Comparison of ENCODE assay signal across 1 cellular context in genomic region chr12:6292606-6293005, GRCh38.
TF ChIP-seq lines count a peak whose summit lies in the region.

No MANE protein-coding gene starts in this region.

TF ChIP-seq in HepG2, 621 proteins besides CTCF, POLR2A, EP300 and RAD21 (continued from another document):
- TF ChIP-seq, protein P1, sequence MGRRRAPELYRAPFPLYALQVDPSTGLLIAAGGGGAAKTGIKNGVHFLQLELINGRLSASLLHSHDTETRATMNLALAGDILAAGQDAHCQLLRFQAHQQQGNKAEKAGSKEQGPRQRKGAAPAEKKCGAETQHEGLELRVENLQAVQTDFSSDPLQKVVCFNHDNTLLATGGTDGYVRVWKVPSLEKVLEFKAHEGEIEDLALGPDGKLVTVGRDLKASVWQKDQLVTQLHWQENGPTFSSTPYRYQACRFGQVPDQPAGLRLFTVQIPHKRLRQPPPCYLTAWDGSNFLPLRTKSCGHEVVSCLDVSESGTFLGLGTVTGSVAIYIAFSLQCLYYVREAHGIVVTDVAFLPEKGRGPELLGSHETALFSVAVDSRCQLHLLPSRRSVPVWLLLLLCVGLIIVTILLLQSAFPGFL (CRISPR knock-in tag; IDR thresholded peaks at IDR 0.05): no peak
- TF ChIP-seq TCF12 (IDR thresholded peaks at IDR 0.05): no peak
- TF ChIP-seq TCF12 (CRISPR knock-in tag; IDR thresholded peaks at IDR 0.05): no peak
- TF ChIP-seq NCOR1 (IDR thresholded peaks at IDR 0.05; ENCODE audit: borderline replicate concordance, low read length): peak; percentile 89; the same call in 1 of the 2 replicates
- no peak for TF ChIP-seq FLYWCH1 (CRISPR knock-in tag; IDR thresholded peaks at IDR 0.05)
- peak; percentile 76 for TF ChIP-seq CEBPG (CRISPR knock-in tag; IDR thresholded peaks at IDR 0.05)
- no peak for TF ChIP-seq NCOA5 (CRISPR knock-in tag; IDR thresholded peaks at IDR 0.05)
- no peak for TF ChIP-seq PAXIP1 (CRISPR knock-in tag; conservative IDR thresholded peaks at IDR 0.05)
- no peak for TF ChIP-seq ZNF224 (CRISPR knock-in tag; IDR thresholded peaks at IDR 0.05)
- TF ChIP-seq ZNF431 (CRISPR knock-in tag; IDR thresholded peaks at IDR 0.05; ENCODE audit: borderline replicate concordance, low read depth): no peak
- no peak for TF ChIP-seq ZNF841 (CRISPR knock-in tag; IDR thresholded peaks at IDR 0.05; ENCODE audit: borderline replicate concordance)
- TF ChIP-seq ZNF264 (CRISPR knock-in tag; IDR thresholded peaks at IDR 0.05): no peak
- TF ChIP-seq, protein P2, sequence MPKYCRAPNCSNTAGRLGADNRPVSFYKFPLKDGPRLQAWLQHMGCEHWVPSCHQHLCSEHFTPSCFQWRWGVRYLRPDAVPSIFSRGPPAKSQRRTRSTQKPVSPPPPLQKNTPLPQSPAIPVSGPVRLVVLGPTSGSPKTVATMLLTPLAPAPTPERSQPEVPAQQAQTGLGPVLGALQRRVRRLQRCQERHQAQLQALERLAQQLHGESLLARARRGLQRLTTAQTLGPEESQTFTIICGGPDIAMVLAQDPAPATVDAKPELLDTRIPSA (CRISPR knock-in tag; IDR thresholded peaks at IDR 0.05; ENCODE audit: borderline replicate concordance): no peak
- peak; percentile 95 for TF ChIP-seq CEBPB (IDR thresholded peaks at IDR 0.05; ENCODE audit: borderline replicate concordance, low read depth, low read length)
- TF ChIP-seq, protein P3, sequence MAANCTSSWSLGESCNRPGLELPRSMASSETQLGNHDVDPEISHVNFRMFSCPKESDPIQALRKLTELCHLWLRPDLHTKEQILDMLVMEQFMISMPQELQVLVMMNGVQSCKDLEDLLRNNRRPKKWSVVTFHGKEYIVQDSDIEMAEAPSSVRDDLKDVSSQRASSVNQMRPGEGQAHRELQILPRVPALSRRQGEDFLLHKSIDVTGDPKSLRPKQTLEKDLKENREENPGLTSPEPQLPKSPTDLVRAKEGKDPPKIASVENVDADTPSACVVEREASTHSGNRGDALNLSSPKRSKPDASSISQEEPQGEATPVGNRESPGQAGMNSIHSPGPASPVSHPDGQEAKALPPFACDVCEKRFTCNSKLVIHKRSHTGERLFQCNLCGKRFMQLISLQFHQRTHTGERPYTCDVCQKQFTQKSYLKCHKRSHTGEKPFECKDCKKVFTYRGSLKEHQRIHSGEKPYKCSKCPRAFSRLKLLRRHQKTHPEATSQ (CRISPR knock-in tag; IDR thresholded peaks at IDR 0.05; ENCODE audit: borderline replicate concordance): no peak
- TF ChIP-seq ASH2L (IDR thresholded peaks at IDR 0.05; ENCODE audit: insufficient read length, low read depth, low read length): peak; percentile 25
- TF ChIP-seq GLI4 (CRISPR knock-in tag; IDR thresholded peaks at IDR 0.05; ENCODE audit: borderline replicate concordance): no peak
- TF ChIP-seq, protein P4, sequence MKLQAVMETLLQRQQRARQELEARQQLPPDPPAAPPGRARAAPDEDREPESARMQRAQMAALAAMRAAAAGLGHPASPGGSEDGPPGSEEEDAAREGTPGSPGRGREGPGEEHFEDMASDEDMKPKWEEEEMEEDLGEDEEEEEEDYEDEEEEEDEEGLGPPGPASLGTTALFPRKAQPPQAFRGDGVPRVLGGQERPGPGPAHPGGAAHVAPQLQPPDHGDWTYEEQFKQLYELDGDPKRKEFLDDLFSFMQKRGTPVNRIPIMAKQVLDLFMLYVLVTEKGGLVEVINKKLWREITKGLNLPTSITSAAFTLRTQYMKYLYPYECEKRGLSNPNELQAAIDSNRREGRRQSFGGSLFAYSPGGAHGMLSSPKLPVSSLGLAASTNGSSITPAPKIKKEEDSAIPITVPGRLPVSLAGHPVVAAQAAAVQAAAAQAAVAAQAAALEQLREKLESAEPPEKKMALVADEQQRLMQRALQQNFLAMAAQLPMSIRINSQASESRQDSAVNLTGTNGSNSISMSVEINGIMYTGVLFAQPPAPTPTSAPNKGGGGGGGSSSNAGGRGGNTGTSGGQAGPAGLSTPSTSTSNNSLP (IDR thresholded peaks at IDR 0.05; ENCODE audit: low read depth, low read length): peak; percentile 89
- no peak for TF ChIP-seq GMEB2 (CRISPR knock-in tag; IDR thresholded peaks at IDR 0.05; ENCODE audit: low read depth)
- TF ChIP-seq SCMH1 (CRISPR knock-in tag; IDR thresholded peaks at IDR 0.05; ENCODE audit: borderline replicate concordance): no peak
- no peak for TF ChIP-seq ZNF850 (CRISPR knock-in tag; conservative IDR thresholded peaks at IDR 0.05)
- TF ChIP-seq ZBTB3 (CRISPR knock-in tag; IDR thresholded peaks at IDR 0.05; ENCODE audit: borderline replicate concordance, low read depth): no peak
- TF ChIP-seq HNF4A (CRISPR knock-in tag; IDR thresholded peaks at IDR 0.05): peak; percentile 37
- TF ChIP-seq TEAD3 (CRISPR knock-in tag; optimal IDR thresholded peaks at IDR 0.05; ENCODE audit: borderline replicate concordance): no peak
- TF ChIP-seq LRRFIP1 (CRISPR knock-in tag; conservative IDR thresholded peaks at IDR 0.05): no peak
- no peak for TF ChIP-seq ZNF143 (CRISPR knock-in tag; IDR thresholded peaks at IDR 0.05)
TF ChIP-seq in HepG2: peak in this region for 7.
